In the genomic region with DNA sequence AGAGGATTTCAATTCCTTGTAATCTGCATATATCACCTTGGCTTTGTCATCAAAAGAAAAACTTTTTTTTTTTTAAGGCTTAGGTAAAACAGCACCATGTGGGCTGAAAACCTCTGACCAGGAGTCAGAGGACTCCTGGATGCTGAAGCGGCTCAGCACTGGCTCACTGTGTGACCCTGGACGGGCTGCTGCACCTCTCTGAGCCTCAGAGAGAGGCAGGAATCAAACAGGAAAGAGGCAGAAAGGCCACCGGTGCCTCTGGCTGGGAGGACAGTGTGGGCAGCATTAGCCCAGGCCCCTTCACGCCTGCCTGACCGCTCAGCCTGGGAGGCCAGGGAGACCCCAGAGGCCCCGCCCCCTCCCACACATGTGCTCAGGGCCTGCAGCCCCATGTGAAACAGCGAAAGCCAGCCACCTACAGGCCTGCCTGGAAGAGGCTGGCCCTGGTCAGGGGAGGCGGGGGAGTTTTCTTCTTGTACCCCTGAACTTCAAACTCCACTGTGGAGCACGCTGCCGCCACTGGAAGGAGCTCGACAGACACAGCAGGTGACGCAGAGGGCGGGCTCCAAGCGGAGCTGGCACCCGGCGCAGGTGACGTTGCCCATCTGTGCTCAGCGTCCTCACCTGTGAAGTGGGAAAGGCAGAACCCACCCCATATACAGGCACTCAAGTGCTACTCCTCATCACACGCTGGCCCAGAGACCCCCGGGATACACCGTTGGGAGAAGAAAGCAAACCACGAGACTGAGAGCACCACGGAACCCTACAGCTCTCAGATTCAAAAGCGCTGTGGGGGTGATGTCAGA, we compare ENCODE assay signal across 14 cellular contexts. TPM values are rescaled to one million over a fixed set of nuclear protein-coding genes. Genes with fewer than 3 reads are reported as not detected.
A peak's percentile ranks its signal among the peaks of the same experiment; 100 is the strongest.
DNase-seq lines count a peak whose midpoint lies in the region; TF ChIP-seq lines count a peak whose summit lies in the region.
"Had no signal": no experiment of that assay in that cellular context is flagged by ENCODE, and none has a peak within 500 bp of the region (broad histone marks: within the 10 kb centered on the region; RNA-seq: fewer than 3 reads in every experiment).

No MANE protein-coding gene starts in this region.

- H3K27me3 ChIP-seq in suprapubic skin (no peaks in the 10 kb centered on the region), SJCRH30 (no peaks in the 10 kb centered on the region)

- H3K4me3 ChIP-seq in suprapubic skin = no peak overlapping the region
- H3K4me3 ChIP-seq in SJCRH30 = no peak overlapping the region

- TF ChIP-seq EP300 in suprapubic skin (IDR thresholded peaks at IDR 0.05) = no peak

- WGBS in suprapubic skin = 87% methylated on average over 19 of the region's 24 CpGs

- no peaks in the 10 kb centered on the region for H3K9me3 Mint-ChIP-seq in activated naive CD8-positive, alpha-beta T cell (ENCODE audit: low read depth)
- H3K9me3 Mint-ChIP-seq in activated naive CD8-positive, alpha-beta T cell treated with anti-CD3 and anti-CD28 coated beads for 36 hours = no peaks in the 10 kb centered on the region
- H3K9me3 Mint-ChIP-seq in activated T-helper 1 cell treated with anti-CD3 and anti-CD28 coated beads, Interleukin-12 subunit alpha, Interleukin-12 subunit beta, Interleukin-2, Interleukin-4 antibody, amounts not matched to agents 30 ng/mL and 10 ng/mL and 1 ng/mL, durations not matched to agents 14 hours and 24 hours and 36 hours = no peaks in the 10 kb centered on the region

- peaks cover 53% of the 10 kb centered on the region for H3K4me1 Mint-ChIP-seq in activated naive CD8-positive, alpha-beta T cell (ENCODE audit: low read depth)
- peaks cover 41% of the 10 kb centered on the region for H3K4me1 Mint-ChIP-seq in activated naive CD8-positive, alpha-beta T cell treated with anti-CD3 and anti-CD28 coated beads for 36 hours
- H3K4me1 Mint-ChIP-seq in activated T-helper 1 cell treated with anti-CD3 and anti-CD28 coated beads, Interleukin-12 subunit alpha, Interleukin-12 subunit beta, Interleukin-2, Interleukin-4 antibody, amounts not matched to agents 30 ng/mL and 10 ng/mL and 1 ng/mL, durations not matched to agents 14 hours and 24 hours and 36 hours (ENCODE audit: low read depth) = peaks cover 23% of the 10 kb centered on the region

- peaks cover 83% of the 10 kb centered on the region for H3K4me1 ChIP-seq in suprapubic skin
- H3K4me1 ChIP-seq in SJCRH30 = no peaks in the 10 kb centered on the region

- H3K27ac Mint-ChIP-seq in activated naive CD8-positive, alpha-beta T cell = peak overlapping the region; percentile 83
- H3K27ac Mint-ChIP-seq in activated naive CD8-positive, alpha-beta T cell treated with anti-CD3 and anti-CD28 coated beads for 36 hours = no peak overlapping the region
- peak overlapping the region; percentile 10 for H3K27ac Mint-ChIP-seq in activated T-helper 1 cell treated with anti-CD3 and anti-CD28 coated beads, Interleukin-12 subunit alpha, Interleukin-12 subunit beta, Interleukin-2, Interleukin-4 antibody, amounts not matched to agents 30 ng/mL and 10 ng/mL and 1 ng/mL, durations not matched to agents 14 hours and 24 hours and 36 hours

- H3K27me3 Mint-ChIP-seq in activated naive CD8-positive, alpha-beta T cell = no peaks in the 10 kb centered on the region
- no peaks in the 10 kb centered on the region for H3K27me3 Mint-ChIP-seq in activated naive CD8-positive, alpha-beta T cell treated with anti-CD3 and anti-CD28 coated beads for 36 hours
- H3K27me3 Mint-ChIP-seq in activated T-helper 1 cell treated with anti-CD3 and anti-CD28 coated beads, Interleukin-12 subunit alpha, Interleukin-12 subunit beta, Interleukin-2, Interleukin-4 antibody, amounts not matched to agents 30 ng/mL and 10 ng/mL and 1 ng/mL, durations not matched to agents 14 hours and 24 hours and 36 hours (ENCODE audit: insufficient read depth) = no peaks in the 10 kb centered on the region

- no peaks in the 10 kb centered on the region for H3K36me3 ChIP-seq in suprapubic skin
- no peaks in the 10 kb centered on the region for H3K36me3 ChIP-seq in SJCRH30

- no peak for TF ChIP-seq POLR2A in suprapubic skin (IDR thresholded peaks at IDR 0.05)

- no peak for DNase-seq in activated naive CD8-positive, alpha-beta T cell treated with anti-CD3 and anti-CD28 coated beads for 36 hours
- DNase-seq in activated T-helper 1 cell treated with anti-CD3 and anti-CD28 coated beads, Interleukin-12 subunit alpha, Interleukin-12 subunit beta, Interleukin-2, Interleukin-4 antibody, amounts not matched to agents 30 ng/mL and 10 ng/mL and 1 ng/mL, durations not matched to agents 14 hours and 24 hours and 36 hours (ENCODE audit: low spot score) = no peak
- DNase-seq in left kidney (ENCODE audit: low read depth, low spot score) = peak; percentile 70
- no peak for DNase-seq in suprapubic skin (ENCODE audit: low spot score in 2 of 2)
- no peak for DNase-seq in A172 (ENCODE audit: low spot score)
- DNase-seq in SJCRH30 = no peak
- DNase-seq in NCI-H774 (lab: John Stamatoyannopoulos, UW) = no peak
- DNase-seq: cortex of kidney; DMS79; NCI-H1694; NCI-H69; stimulated activated CD4-positive, alpha-beta T cell treated with anti-CD3 and anti-CD28 coated beads, Interleukin-1b, Interleukin-23, amount 100 ng/mL, for 48 hours; T1000 had no signal

- peak overlapping the region; percentile 55 for H3K4me3 Mint-ChIP-seq in activated naive CD8-positive, alpha-beta T cell
- H3K4me3 Mint-ChIP-seq in activated naive CD8-positive, alpha-beta T cell treated with anti-CD3 and anti-CD28 coated beads for 36 hours = no peak overlapping the region
- no peak overlapping the region for H3K4me3 Mint-ChIP-seq in activated T-helper 1 cell treated with anti-CD3 and anti-CD28 coated beads, Interleukin-12 subunit alpha, Interleukin-12 subunit beta, Interleukin-2, Interleukin-4 antibody, amounts not matched to agents 30 ng/mL and 10 ng/mL and 1 ng/mL, durations not matched to agents 14 hours and 24 hours and 36 hours

- no peak for TF ChIP-seq CTCF in suprapubic skin (IDR thresholded peaks at IDR 0.05)

- H3K9me3 ChIP-seq in suprapubic skin (no peaks in the 10 kb centered on the region), SJCRH30 (replicated peaks) (no peaks in the 10 kb centered on the region)

- peaks cover 9% of the 10 kb centered on the region for H3K36me3 Mint-ChIP-seq in activated naive CD8-positive, alpha-beta T cell
- H3K36me3 Mint-ChIP-seq in activated naive CD8-positive, alpha-beta T cell treated with anti-CD3 and anti-CD28 coated beads for 36 hours = peaks cover 12% of the 10 kb centered on the region
- H3K36me3 Mint-ChIP-seq in activated T-helper 1 cell treated with anti-CD3 and anti-CD28 coated beads, Interleukin-12 subunit alpha, Interleukin-12 subunit beta, Interleukin-2, Interleukin-4 antibody, amounts not matched to agents 30 ng/mL and 10 ng/mL and 1 ng/mL, durations not matched to agents 14 hours and 24 hours and 36 hours (ENCODE audit: low read depth) = peaks cover 2% of the 10 kb centered on the region

- intact Hi-C loops in activated T-helper 1 cell treated with anti-CD3 and anti-CD28 coated beads, Interleukin-12 subunit alpha, Interleukin-12 subunit beta, Interleukin-2, Interleukin-4 antibody, amounts not matched to agents 30 ng/mL and 10 ng/mL and 1 ng/mL, durations not matched to agents 14 hours and 24 hours and 36 hours (cut with micrococcal nuclease) = no loop called here

- H3K27ac ChIP-seq in suprapubic skin (peak overlapping the region; percentile 81), SJCRH30 (no peak overlapping the region)

RNA-seq across cellular contexts. Expression of gene MLLT1, which starts 39.7 kb away (rescaled TPM):
- total RNA-seq in activated naive CD8-positive, alpha-beta T cell treated with anti-CD3 and anti-CD28 coated beads for 36 hours = 10 to 100 TPM; 55.2 to 56.8 TPM
- 71.6 and 77.4 TPM in 2 replicates for total RNA-seq in activated T-helper 1 cell treated with anti-CD3 and anti-CD28 coated beads, Interleukin-12 subunit alpha, Interleukin-12 subunit beta, Interleukin-2, Interleukin-4 antibody, amounts not matched to agents 30 ng/mL and 10 ng/mL and 1 ng/mL, durations not matched to agents 14 hours and 24 hours and 36 hours
- 10 to 100 TPM; 16.0 to 29.0 (median 22.7) TPM for total RNA-seq in suprapubic skin
- 14.4 and 16.1 TPM in 2 replicates for total RNA-seq in A172 (2014; rRNA removed; shearing (Covaris generic))
- total RNA-seq in SJCRH30 (2014; rRNA removed; shearing (Covaris generic)) = 23.3 and 23.8 TPM in 2 replicates
